18 cellular contexts compared by ENCODE assay signal in the genomic region with DNA sequence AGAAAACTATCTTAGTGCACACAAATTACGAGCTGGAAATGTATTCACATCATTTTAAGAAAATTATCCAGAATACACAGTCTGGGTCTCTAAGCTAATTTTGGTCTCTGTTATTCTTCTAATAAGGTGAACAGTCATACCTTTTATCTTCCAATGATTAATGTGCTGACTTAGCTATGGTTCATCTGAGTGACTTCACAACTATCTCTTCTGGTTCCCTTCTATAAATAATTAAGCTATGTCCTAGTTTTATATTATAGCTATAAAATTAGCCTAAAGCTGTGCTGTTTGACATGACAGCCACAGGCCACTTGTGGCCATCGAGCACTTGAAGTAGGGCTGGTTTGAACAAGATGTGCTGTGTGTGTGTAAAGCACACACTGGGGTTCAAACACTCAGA.
A peak's percentile ranks its signal among the peaks of the same experiment; 100 is the strongest.
DNase-seq lines count a peak whose midpoint lies in the region; ATAC-seq, FAIRE-seq and TF ChIP-seq lines count a peak whose summit lies in the region.
"Had no signal": no experiment of that assay in that cellular context is flagged by ENCODE, and none has a peak within 500 bp of the region (broad histone marks: within the 10 kb centered on the region; RNA-seq: fewer than 3 reads in every experiment).

No MANE protein-coding gene starts in this region.

- POLR2A ChIA-PET in HepG2 (lab: Yijun Ruan, JAX), result interaction anchor here (0.7 to 2.1 kb wide), 3 partner anchors 15 to 28 kb away, joined by 3 to 7 read pairs (median 7); no protein-coding TSS in a partner anchor

- TF ChIP-seq POLR2A in HepG2 (IDR thresholded peaks at IDR 0.05; ENCODE audit: insufficient read depth in 1 of 2, low read depth in 2 of 2, low read length in 2 of 2), result no peak

- no peak overlapping the region for H2AK5ac ChIP-seq in H9 (ENCODE audit: insufficient read length, low read length)

- H3K23me2 ChIP-seq in H9 (ENCODE audit: insufficient read length, low read depth, low read length, poor library complexity, severe bottlenecking), result no peaks in the 10 kb centered on the region

- no peak overlapping the region for H3K14ac ChIP-seq in H9 (ENCODE audit: insufficient read depth, low read length)

- no peak overlapping the region for H4K8ac ChIP-seq in H9 (replicated peaks; ENCODE audit: insufficient read length, low read depth, low read length)

- H2BK20ac ChIP-seq in H9 (ENCODE audit: low read depth, low read length, poor library complexity, severe bottlenecking), result no peak overlapping the region

- no peak overlapping the region for H3K4ac ChIP-seq in H9 (ENCODE audit: low read depth, low read length)

- no peak overlapping the region for H3K56ac ChIP-seq in H9 (ENCODE audit: insufficient read length, low read depth, low read length)

- no peak overlapping the region for H2AFZ ChIP-seq in HepG2 (ENCODE audit: low read length)
- no peak overlapping the region for H2AFZ ChIP-seq in H9 (ENCODE audit: low read length)

- H3K9ac ChIP-seq in liver (ENCODE audit: low read depth in 1 of 2, low read length in 2 of 2) (no peak overlapping the region), HepG2 (ENCODE audit: insufficient read depth, low read depth, low read length) (no peak overlapping the region), H9 (ENCODE audit: extremely low read depth, insufficient read length, low read length) (no peak overlapping the region)
- H3K9ac ChIP-seq: BLaER1 treated with 17β-estradiol and CSF1 and Interleukin-3, amounts not matched to agents 10 nM and 100 nM had no signal

- H3K27me3 Mint-ChIP-seq in progenitor cell of endocrine pancreas (no peaks in the 10 kb centered on the region), H9 (ENCODE audit: low read depth) (no peaks in the 10 kb centered on the region)
- no peaks in the 10 kb centered on the region for H3K27me3 Mint-ChIP-seq in stimulated activated naive B cell treated with anti-CD40 and anti-IgM and Interleukin-4, amounts not matched to agents 10 μg/mL and 1 μg/mL and 100 μg/mL, for 72 hours

- DNase-seq in HepG2 (ENCODE audit: low spot score) (no peak), kidney tubule cell (ENCODE audit: low spot score) (peak; percentile 51), progenitor cell of endocrine pancreas (ENCODE audit: low spot score, unreplicated experiment) (no peak), H9 (no peak), LoVo (ENCODE audit: low spot score) (no peak)
- DNase-seq in stimulated activated naive B cell treated with anti-CD40 and anti-IgM and Interleukin-4, amounts not matched to agents 10 μg/mL and 1 μg/mL and 100 μg/mL, for 72 hours, result no peak
- DNase-seq: 8988T; ACHN; CD4-positive, CD25-positive, alpha-beta regulatory T cell; DMS79; GOT3; HCEC 1CT; HFFc6 had no signal

- BruUV-seq in HepG2 (replicated peaks; lab: Mats Ljungman, UMichigan), result no TSS peak

- TF ChIP-seq CTCF in liver (IDR thresholded peaks at IDR 0.05; ENCODE audit: low read depth, low read length, missing input control) (no peak), HepG2 (CRISPR knock-in tag; IDR thresholded peaks at IDR 0.05) (no peak), progenitor cell of endocrine pancreas (IDR thresholded peaks at IDR 0.05; ENCODE audit: unreplicated experiment) (no peak), H9 (conservative IDR thresholded peaks at IDR 0.05) (no peak)

- H3K79me2 ChIP-seq in HepG2 (ENCODE audit: insufficient read depth, low read length) (peaks cover 12% of the 10 kb centered on the region), H9 (ENCODE audit: insufficient read depth, low read length) (peaks cover 2% of the 10 kb centered on the region; the same call in 1 of the 2 replicates)

- H3K9me3 Mint-ChIP-seq in progenitor cell of endocrine pancreas (ENCODE audit: low read depth), result no peaks in the 10 kb centered on the region
- no peaks in the 10 kb centered on the region for H3K9me3 Mint-ChIP-seq in H9
- no peaks in the 10 kb centered on the region for H3K9me3 Mint-ChIP-seq in stimulated activated naive B cell treated with anti-CD40 and anti-IgM and Interleukin-4, amounts not matched to agents 10 μg/mL and 1 μg/mL and 100 μg/mL, for 72 hours
- H3K9me3 Mint-ChIP-seq: HFFc6 had no signal

- H3K23ac ChIP-seq in H9 (ENCODE audit: insufficient read length, low read depth, low read length), result no peak overlapping the region

- no peak overlapping the region for H2BK120ac ChIP-seq in H9 (ENCODE audit: low read depth, low read length, poor library complexity, severe bottlenecking)

- TF ChIP-seq EP300 in HepG2 (IDR thresholded peaks at IDR 0.05; ENCODE audit: low read depth in 2 of 2, low read length in 2 of 2), result no peak
- TF ChIP-seq EP300 in HepG2 (CRISPR knock-in tag; IDR thresholded peaks at IDR 0.05; ENCODE audit: borderline replicate concordance), result no peak

- H3K27ac Mint-ChIP-seq in progenitor cell of endocrine pancreas (peak overlapping the region; percentile 21), H9 (no peak overlapping the region)
- no peak overlapping the region for H3K27ac Mint-ChIP-seq in stimulated activated naive B cell treated with anti-CD40 and anti-IgM and Interleukin-4, amounts not matched to agents 10 μg/mL and 1 μg/mL and 100 μg/mL, for 72 hours
- H3K27ac Mint-ChIP-seq: CD4-positive, CD25-positive, alpha-beta regulatory T cell; HFFc6 had no signal

- H2BK12ac ChIP-seq in H9 (ENCODE audit: insufficient read length, low read depth, low read length), result no peak overlapping the region

- CTCF ChIA-PET in HepG2 (lab: Yijun Ruan, JAX; ENCODE audit: low intra/inter-chr PET ratio, low total read pairs), result no interaction called here

- no peak overlapping the region for H2BK5ac ChIP-seq in H9 (ENCODE audit: insufficient read length, low read length)

- no peaks in the 10 kb centered on the region for H3K79me1 ChIP-seq in H9 (ENCODE audit: insufficient read depth, low read depth, low read length, poor library complexity, severe bottlenecking)

- no peak for TF ChIP-seq RAD21 in liver (IDR thresholded peaks at IDR 0.05)
- TF ChIP-seq RAD21 in HepG2 (CRISPR knock-in tag; IDR thresholded peaks at IDR 0.05), result no peak

- no peak overlapping the region for H3K4me3 Mint-ChIP-seq in progenitor cell of endocrine pancreas (ENCODE audit: low read depth)
- no peak overlapping the region for H3K4me3 Mint-ChIP-seq in H9
- H3K4me3 Mint-ChIP-seq in stimulated activated naive B cell treated with anti-CD40 and anti-IgM and Interleukin-4, amounts not matched to agents 10 μg/mL and 1 μg/mL and 100 μg/mL, for 72 hours, result no peak overlapping the region
- H3K4me3 Mint-ChIP-seq: CD4-positive, CD25-positive, alpha-beta regulatory T cell; HFFc6 had no signal

- no peak overlapping the region for H4K91ac ChIP-seq in H9 (ENCODE audit: insufficient read length, low read depth, low read length)

- H3K27ac ChIP-seq in liver (ENCODE audit: low read depth in 1 of 2, low read length in 2 of 2) (peak overlapping the region; percentile 9 to 27), HepG2 (ENCODE audit: extremely low read length, insufficient read depth, low read length) (no peak overlapping the region), H9 (ENCODE audit: insufficient read length, low read depth, low read length) (no peak overlapping the region)
- H3K27ac ChIP-seq: BLaER1 treated with 17β-estradiol and CSF1 and Interleukin-3, amounts not matched to agents 10 nM and 100 nM; HL-60 had no signal

- peaks cover 13 to 53% (median 36%) of the 10 kb centered on the region in 4 donors for H3K4me1 ChIP-seq in liver (ENCODE audit: control insufficient read depth in 4 of 4, insufficient read depth in 4 of 4, low read length in 3 of 4)
- H3K4me1 ChIP-seq in HepG2 (ENCODE audit: insufficient read depth, low read length), result peaks cover 47% of the 10 kb centered on the region
- no peaks in the 10 kb centered on the region for H3K4me1 ChIP-seq in H9 (ENCODE audit: insufficient read depth, low read length)

- no peaks in the 10 kb centered on the region for H3K27me3 ChIP-seq in liver (ENCODE audit: control insufficient read depth in 4 of 4, insufficient read depth in 4 of 4, low read length in 3 of 4)
- H3K27me3 ChIP-seq in HepG2 (ENCODE audit: control insufficient read depth in 1 of 2, insufficient read depth in 2 of 2, low read length in 2 of 2), result no peaks in the 10 kb centered on the region
- no peaks in the 10 kb centered on the region for H3K27me3 ChIP-seq in H9 (ENCODE audit: insufficient read depth, low read length)
- H3K27me3 ChIP-seq: BLaER1 treated with 17β-estradiol and CSF1 and Interleukin-3, amounts not matched to agents 10 nM and 100 nM had no signal

- intact Hi-C loops in HepG2 (cut with micrococcal nuclease; ENCODE audit: unreplicated experiment), result no loop called here

- H3K4me2 ChIP-seq in HepG2 (ENCODE audit: low read depth, low read length) (no peak overlapping the region), H9 (ENCODE audit: insufficient read depth, insufficient read length, low read length) (no peak overlapping the region)
- H3K4me2 ChIP-seq: BLaER1 treated with 17β-estradiol and CSF1 and Interleukin-3, amounts not matched to agents 10 nM and 100 nM had no signal

- H3K9me3 ChIP-seq in liver (ENCODE audit: control insufficient read depth in 4 of 4, low read length in 3 of 4) (no peaks in the 10 kb centered on the region), HepG2 (ENCODE audit: low read length) (no peaks in the 10 kb centered on the region), H9 (ENCODE audit: control insufficient read depth, low read depth, low read length) (no peaks in the 10 kb centered on the region)
- H3K9me3 ChIP-seq: BLaER1 treated with 17β-estradiol and CSF1 and Interleukin-3, amounts not matched to agents 10 nM and 100 nM had no signal

- WGBS in liver, result 70% methylated on average over 2 of the region's 2 CpGs
- WGBS in HepG2 (ENCODE audit: low lambda C conversion rate), result 95% methylated on average over 2 of the region's 2 CpGs
- no CpG with 5 or more reads among the region's 2 CpGs for WGBS in H9 (ENCODE audit: extremely low coverage, insufficient read length, low lambda C conversion rate)

- no peak overlapping the region for H3K4me3 ChIP-seq in liver (ENCODE audit: low read depth in 1 of 3, low read length in 3 of 3)
- H3K4me3 ChIP-seq in HepG2 (replicated peaks in 1 of 3; ENCODE audit: insufficient read depth in 1 of 3, low read depth in 2 of 3, low read length in 3 of 3), result no peak overlapping the region
- H3K4me3 ChIP-seq: BLaER1 treated with 17β-estradiol and CSF1 and Interleukin-3, amounts not matched to agents 10 nM and 100 nM; GM12878 had no signal

- peaks cover 56% of the 10 kb centered on the region for H3K4me1 Mint-ChIP-seq in progenitor cell of endocrine pancreas (ENCODE audit: low read depth)
- H3K4me1 Mint-ChIP-seq in H9, result peaks cover 10 to 17% of the 10 kb centered on the region in 2 experiments
- no peaks in the 10 kb centered on the region for H3K4me1 Mint-ChIP-seq in stimulated activated naive B cell treated with anti-CD40 and anti-IgM and Interleukin-4, amounts not matched to agents 10 μg/mL and 1 μg/mL and 100 μg/mL, for 72 hours
- H3K4me1 Mint-ChIP-seq: CD4-positive, CD25-positive, alpha-beta regulatory T cell had no signal

- H3K36me3 Mint-ChIP-seq in progenitor cell of endocrine pancreas (ENCODE audit: insufficient read depth) (peaks cover 5% of the 10 kb centered on the region), H9 (ENCODE audit: insufficient read depth in 1 of 3, low read depth in 3 of 3) (peaks cover 0 to 2% (median 0%) of the 10 kb centered on the region in 3 experiments; a peak in 2 of 7 replicates)
- no peaks in the 10 kb centered on the region for H3K36me3 Mint-ChIP-seq in stimulated activated naive B cell treated with anti-CD40 and anti-IgM and Interleukin-4, amounts not matched to agents 10 μg/mL and 1 μg/mL and 100 μg/mL, for 72 hours
- H3K36me3 Mint-ChIP-seq: CD4-positive, CD25-positive, alpha-beta regulatory T cell had no signal

- no peak overlapping the region for H3K18ac ChIP-seq in H9 (ENCODE audit: insufficient read length, low read depth, low read length)

- H4K20me1 ChIP-seq in HepG2 (ENCODE audit: insufficient read depth, low read length) (no peaks in the 10 kb centered on the region), H9 (ENCODE audit: control insufficient read depth, insufficient read depth, insufficient read length) (no peaks in the 10 kb centered on the region)

- FAIRE-seq in HepG2 (lab: Jason Lieb, UNC), result no peak
- FAIRE-seq: GM12878, GM18507 had no signal

- no peak overlapping the region for H3T11ph ChIP-seq in H9 (ENCODE audit: low read length)

- in situ Hi-C loops in HepG2 (cut with HindIII; ENCODE audit: extremely low pct_ligation_motif_present, low pct_unique_long_range_greater_than_20kb), result no loop called here

- H4K5ac ChIP-seq in H9 (ENCODE audit: insufficient read length, low read depth, low read length), result no peak overlapping the region

- H2BK15ac ChIP-seq in H9 (ENCODE audit: low read depth, low read length), result no peak overlapping the region

- ATAC-seq in HepG2, result no peak
- no peak for ATAC-seq in stimulated activated naive B cell treated with anti-CD40 and anti-IgM and Interleukin-4, amounts not matched to agents 10 μg/mL and 1 μg/mL and 100 μg/mL, for 72 hours (replicated peaks)
- ATAC-seq: GM12878 had no signal

- H3K36me3 ChIP-seq in liver (ENCODE audit: control insufficient read depth in 4 of 4, insufficient read depth in 3 of 4, low read depth in 1 of 4, low read length in 3 of 4) (no peaks in the 10 kb centered on the region), HepG2 (replicated peaks in 1 of 2; ENCODE audit: control insufficient read depth in 1 of 2, insufficient read depth in 2 of 2, low read length in 2 of 2) (no peaks in the 10 kb centered on the region; a peak in 1 of 5 replicates)
- H3K36me3 ChIP-seq: BLaER1 treated with 17β-estradiol and CSF1 and Interleukin-3, amounts not matched to agents 10 nM and 100 nM had no signal

Comparison
In these comparisons a context has a peak if more than half of its experiments do, and no peak if none do; other contexts are left out.
1. H3K27ac ChIP-seq: peak in liver (2 of 2); none in HepG2 (single experiment) and H9 (single experiment).